Comparison of ENCODE assay signal across 13 cellular contexts in the genomic region with DNA sequence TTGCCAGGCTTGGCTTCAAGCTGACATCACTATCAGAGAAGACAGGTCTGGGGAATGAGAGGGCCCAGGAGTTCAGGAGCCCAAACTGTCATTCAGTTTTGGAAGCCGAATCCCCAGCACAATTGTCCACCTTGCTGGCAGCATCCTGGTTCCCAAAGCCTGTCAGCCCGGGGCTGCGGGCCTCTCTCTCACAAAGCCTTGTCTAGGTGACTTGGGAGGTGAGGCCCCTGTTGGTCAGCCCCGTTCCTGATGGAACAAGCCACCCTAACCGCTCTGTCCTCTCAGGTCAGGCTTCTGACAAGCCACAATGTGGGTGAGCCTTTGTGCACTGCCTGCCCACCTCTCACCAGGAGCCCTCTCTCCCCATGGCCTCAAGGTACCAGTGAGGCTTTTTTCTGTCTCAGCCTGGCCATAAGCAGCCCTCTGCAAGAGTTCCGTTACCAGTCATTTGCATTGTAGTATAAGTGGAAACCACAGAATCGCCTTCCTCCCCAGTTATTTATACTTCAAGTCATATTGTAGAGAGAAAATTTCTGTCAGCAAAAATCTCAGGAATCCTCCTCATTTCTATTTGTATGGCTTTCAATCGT.
A peak's percentile ranks its signal among the peaks of the same experiment; 100 is the strongest.
DNase-seq lines count a peak whose midpoint lies in the region; ATAC-seq and TF ChIP-seq lines count a peak whose summit lies in the region.
"Had no signal": no experiment of that assay in that cellular context is flagged by ENCODE, and none has a peak within 500 bp of the region (broad histone marks: within the 10 kb centered on the region; RNA-seq: fewer than 3 reads in every experiment).

No MANE protein-coding gene starts in this region.

- H2AFZ ChIP-seq in Karpas-422 (ENCODE audit: low read length) (no peak overlapping the region), PC-3 (ENCODE audit: low read length) (no peak overlapping the region)

- ATAC-seq in GM19372 (IDR thresholded peaks at IDR 0.05; ENCODE audit: low read depth, unreplicated experiment), result peak; percentile 45
- peak; percentile 62 for ATAC-seq in HG02763 (IDR thresholded peaks at IDR 0.05; ENCODE audit: unreplicated experiment)
- no peak for ATAC-seq in GM21390 (IDR thresholded peaks at IDR 0.05; ENCODE audit: unreplicated experiment)
- ATAC-seq in PC-3, result no peak

- BruUV-seq in PC-3 (replicated peaks; lab: Mats Ljungman, UMichigan), result no TSS peak

- H3K4me1 ChIP-seq in Karpas-422 (ENCODE audit: low read length), result peaks cover 35% of the 10 kb centered on the region
- peaks cover 13% of the 10 kb centered on the region for H3K4me1 ChIP-seq in PC-3 (ENCODE audit: insufficient read depth, low read length)
- H3K4me1 ChIP-seq: testis had no signal

- H3K27ac ChIP-seq in Karpas-422 (ENCODE audit: low read length) (peak overlapping the region; percentile 99), PC-3 (ENCODE audit: low read length) (no peak overlapping the region)
- H3K27ac ChIP-seq: testis had no signal

- CTCF ChIA-PET in PC-3 (lab: Charles Lee), result no interaction called here

- H3K9me2 ChIP-seq in Karpas-422 (replicated peaks; ENCODE audit: insufficient read depth, low read length) (no peaks in the 10 kb centered on the region), PC-3 (replicated peaks; ENCODE audit: low read length) (no peaks in the 10 kb centered on the region)

- POLR2A ChIA-PET in PC-3 (lab: Charles Lee; ENCODE audit: unreplicated experiment), result no interaction called here

- H3K9me3 ChIP-seq in Karpas-422 (ENCODE audit: low read length) (peaks cover 15% of the 10 kb centered on the region; the same call in 1 of the 2 replicates), PC-3 (ENCODE audit: low read length) (peaks cover 6% of the 10 kb centered on the region; the same call in 1 of the 2 replicates)
- H3K9me3 ChIP-seq: testis had no signal

- TF ChIP-seq CTCF in GM12864 (IDR thresholded peaks at IDR 0.05; ENCODE audit: low read depth, low read length, missing control alignments) (no peak), PC-3 (conservative IDR thresholded peaks at IDR 0.05; ENCODE audit: low read depth, low read length) (no peak)

- H4K20me1 ChIP-seq in Karpas-422 (ENCODE audit: insufficient read depth, low read depth, low read length) (no peaks in the 10 kb centered on the region), PC-3 (ENCODE audit: low read length) (no peaks in the 10 kb centered on the region)

- H3K36me3 ChIP-seq in Karpas-422 (ENCODE audit: insufficient read depth, low read length) (peaks cover 11% of the 10 kb centered on the region), PC-3 (ENCODE audit: low read depth, low read length) (0 out of 2 replicates have a peak, but pooled peaks cover 6% of the 10 kb centered on the region)

- intact Hi-C loops in PC-3 (cut with micrococcal nuclease), result no loop called here

- H3K4me2 ChIP-seq in Karpas-422 (ENCODE audit: low read depth, low read length, poor library complexity, severe bottlenecking), result peak overlapping the region; percentile 89
- no peak overlapping the region for H3K4me2 ChIP-seq in PC-3 (ENCODE audit: low read length)

- no peaks in the 10 kb centered on the region for H3K27me3 ChIP-seq in Karpas-422 (ENCODE audit: low read length)
- H3K27me3 ChIP-seq in PC-3 (ENCODE audit: low read length), result no peaks in the 10 kb centered on the region
- H3K27me3 ChIP-seq: testis had no signal

- DNase-seq in GM12864 (ENCODE audit: low read depth) (peak; percentile 48), Karpas-422 (peak; percentile 88), dedifferentiated amniotic fluid mesenchymal stem cell (ENCODE audit: extremely low spot score) (no peak), ecto neural progenitor cell (ENCODE audit: low spot score) (no peak), PC-3 (no peak)
- DNase-seq: activated CD4-positive, alpha-beta T cell treated with anti-CD3 and anti-CD28 coated beads, Interleukin-2, amount 50 U/mL, for 48 hours; NK-92 treated with Interleukin-12 subunit alpha and Interleukin-12 subunit beta, amount 100 ng/mL, for 24 hours; retina; T-cell; testis had no signal

- H3K4me3 ChIP-seq in GM12864 (ENCODE audit: low read depth, low read length), result no peak overlapping the region
- H3K4me3 ChIP-seq in Karpas-422 (ENCODE audit: low read length), result peak overlapping the region; percentile 63
- H3K4me3 ChIP-seq in PC-3 (ENCODE audit: low read length), result no peak overlapping the region
- H3K4me3 ChIP-seq: testis had no signal

- H3K9ac ChIP-seq in Karpas-422 (ENCODE audit: low read length), result peak overlapping the region; percentile 81
- H3K9ac ChIP-seq in PC-3 (ENCODE audit: low read length), result no peak overlapping the region

- H3K79me2 ChIP-seq in Karpas-422 (ENCODE audit: low read length) (no peaks in the 10 kb centered on the region), PC-3 (ENCODE audit: low read length) (no peaks in the 10 kb centered on the region)

- H3F3A ChIP-seq in PC-3 (ENCODE audit: low read length, unreplicated experiment), result no peaks in the 10 kb centered on the region

Comparison
In these comparisons a context has a peak if more than half of its experiments do, and no peak if none do; other contexts are left out.
1. DNase-seq: peak in GM12864 (single experiment) and Karpas-422 (single experiment); none in dedifferentiated amniotic fluid mesenchymal stem cell (single experiment), ecto neural progenitor cell (single experiment) and PC-3 (single experiment).
2. ATAC-seq: peak in GM19372 (single experiment) and HG02763 (single experiment); none in GM21390 (single experiment) and PC-3 (single experiment).